Comparison of ENCODE assay signal across 18 cellular contexts in the genomic region with DNA sequence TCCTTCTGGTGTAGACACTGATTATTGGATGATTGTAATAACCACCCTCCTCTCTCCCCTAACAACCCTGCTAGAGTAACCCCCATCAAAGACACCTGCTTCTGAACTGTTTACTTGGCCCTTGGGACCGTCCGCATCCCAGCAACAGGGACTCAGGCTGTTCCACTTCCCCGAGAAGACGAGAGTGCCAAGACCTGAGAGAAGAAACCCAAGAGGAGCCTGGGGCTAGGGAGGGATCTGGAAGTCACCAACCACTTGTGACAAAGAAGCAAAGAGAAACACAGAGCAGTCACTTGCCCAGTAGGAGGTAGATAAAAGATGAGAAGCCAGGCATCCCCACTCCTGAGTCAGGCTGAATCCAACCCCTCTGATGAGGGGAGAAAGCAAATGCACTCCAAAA.
DNase-seq lines count a peak whose midpoint lies in the region; ATAC-seq, FAIRE-seq and TF ChIP-seq lines count a peak whose summit lies in the region.
"Had no signal": no experiment of that assay in that cellular context is flagged by ENCODE, and none has a peak within 500 bp of the region (broad histone marks: within the 10 kb centered on the region; RNA-seq: fewer than 3 reads in every experiment).

No MANE protein-coding gene starts in this region.

- H3K4me2 ChIP-seq in astrocyte (ENCODE audit: low read length) = no peak overlapping the region
- H3K4me2 ChIP-seq in neural progenitor cell = peak overlapping the region; percentile 78

- DNase-seq in DMS79 treated with DMSO at 0.1 percent for 48 hours (lab: John Stamatoyannopoulos, UW) (peak; percentile 73), astrocyte (ENCODE audit: low read depth) (no peak), left kidney (ENCODE audit: low read depth, low spot score) (peak; percentile 32), neural progenitor cell (ENCODE audit: low spot score) (peak; percentile 43), NCI-H345 treated with DMSO at 0.1 percent for 48 hours (lab: John Stamatoyannopoulos, UW; ENCODE audit: unreplicated experiment) (no peak), omental fat pad (ENCODE audit: low spot score) (no peak)
- DNase-seq: AML-193, COR-L47, GM23248, HCEC 1CT, NCI-H1105, NCI-H1694, NCI-H2107, NCI-H345, NCI-H526 treated with DMSO at 0.1 percent for 48 hours had no signal

- peaks cover 33% of the 10 kb centered on the region for H3F3A ChIP-seq in neural progenitor cell (ENCODE audit: low read depth)

- H3K4me3 ChIP-seq in astrocyte (ENCODE audit: insufficient read depth, low read depth, low read length) (no peak overlapping the region), neural progenitor cell (peak overlapping the region; percentile 23)
- H3K4me3 ChIP-seq: GM23248, SJSA1 had no signal

- H3K27me3 Mint-ChIP-seq in astrocyte (ENCODE audit: low read depth, unreplicated experiment) (no peaks in the 10 kb centered on the region), neural progenitor cell (ENCODE audit: insufficient read depth, low read depth) (peaks cover 2% of the 10 kb centered on the region)

- ATAC-seq in HG03457 (IDR thresholded peaks at IDR 0.05; ENCODE audit: unreplicated experiment) = no peak
- ATAC-seq in GM19324 (IDR thresholded peaks at IDR 0.05; ENCODE audit: low FRiP score, unreplicated experiment) = no peak
- no peak for ATAC-seq in omental fat pad (ENCODE audit: low FRiP score)

- H3K4me1 Mint-ChIP-seq in astrocyte (ENCODE audit: low read depth, unreplicated experiment) (peaks cover 22% of the 10 kb centered on the region), neural progenitor cell (peaks cover 35% of the 10 kb centered on the region)

- H3K9me3 ChIP-seq in astrocyte (ENCODE audit: insufficient read depth, low read depth, low read length) = no peaks in the 10 kb centered on the region
- no peaks in the 10 kb centered on the region for H3K9me3 ChIP-seq in neural progenitor cell (ENCODE audit: low read depth)
- H3K9me3 ChIP-seq: SJSA1 had no signal

- H3K9ac ChIP-seq in astrocyte (ENCODE audit: low read length) (no peak overlapping the region), neural progenitor cell (no peak overlapping the region)
- H3K9ac ChIP-seq: GM23248 had no signal

- H3K4me3 Mint-ChIP-seq in astrocyte (ENCODE audit: unreplicated experiment) (no peak overlapping the region), neural progenitor cell (peak overlapping the region; percentile 68)

- H3K27me3 ChIP-seq in astrocyte (ENCODE audit: insufficient read depth, low read length) (no peaks in the 10 kb centered on the region), neural progenitor cell (no peaks in the 10 kb centered on the region)
- H3K27me3 ChIP-seq: SJSA1 had no signal

- H2AFZ ChIP-seq in astrocyte (ENCODE audit: low read depth, low read length) (no peak overlapping the region), neural progenitor cell (replicated peaks) (no peak overlapping the region)
- H2AFZ ChIP-seq: GM23248 had no signal

- H3K27ac Mint-ChIP-seq in astrocyte (ENCODE audit: unreplicated experiment) (peak overlapping the region; percentile 24), neural progenitor cell (peak overlapping the region; percentile 85)

- H3K36me3 Mint-ChIP-seq in astrocyte (ENCODE audit: low read depth, unreplicated experiment) = peaks cover 51% of the 10 kb centered on the region
- H3K36me3 Mint-ChIP-seq in neural progenitor cell = peaks cover 17% of the 10 kb centered on the region

- H3K9me3 Mint-ChIP-seq in astrocyte (ENCODE audit: unreplicated experiment) (peaks cover 2% of the 10 kb centered on the region), neural progenitor cell (peaks cover 5% of the 10 kb centered on the region)

- H3K27ac ChIP-seq in astrocyte (ENCODE audit: low read depth, low read length) (no peak overlapping the region), neural progenitor cell (peak overlapping the region; percentile 89)
- H3K27ac ChIP-seq: GM23248, SJSA1 had no signal

- H3K4me1 ChIP-seq in astrocyte (ENCODE audit: insufficient read depth, low read length) (no peaks in the 10 kb centered on the region), neural progenitor cell (peaks cover 41% of the 10 kb centered on the region)
- H3K4me1 ChIP-seq: SJSA1 had no signal

- no peak for FAIRE-seq in astrocyte (lab: Jason Lieb, UNC)

- TF ChIP-seq CTCF in astrocyte (IDR thresholded peaks at IDR 0.05; ENCODE audit: insufficient read depth, low read depth, low read length) (no peak), neural progenitor cell (IDR thresholded peaks at IDR 0.05) (no peak), omental fat pad (IDR thresholded peaks at IDR 0.05) (no peak)

- H3K79me2 ChIP-seq in astrocyte (ENCODE audit: insufficient read depth, low read length) (peaks cover 90% of the 10 kb centered on the region), neural progenitor cell (ENCODE audit: low read depth) (peaks cover 39% of the 10 kb centered on the region)

- H4K20me1 ChIP-seq in astrocyte (ENCODE audit: insufficient read depth, low read length) (peaks cover 86% of the 10 kb centered on the region), neural progenitor cell (ENCODE audit: low read depth) (peaks cover 52% of the 10 kb centered on the region)

- H3K36me3 ChIP-seq in astrocyte (ENCODE audit: insufficient read depth, low read length) = peaks cover 24% of the 10 kb centered on the region
- no peaks in the 10 kb centered on the region for H3K36me3 ChIP-seq in neural progenitor cell
- H3K36me3 ChIP-seq: SJSA1 had no signal

Comparison
In these comparisons a context has a peak if more than half of its experiments do, and no peak if none do; other contexts are left out.
1. DNase-seq: peak in DMS79 treated with DMSO at 0.1 percent for 48 hours (single experiment), left kidney (single experiment) and neural progenitor cell (single experiment); none in astrocyte (single experiment), NCI-H345 treated with DMSO at 0.1 percent for 48 hours (single experiment) and omental fat pad (single experiment).